14 cellular contexts compared by ENCODE assay signal in the genomic region with DNA sequence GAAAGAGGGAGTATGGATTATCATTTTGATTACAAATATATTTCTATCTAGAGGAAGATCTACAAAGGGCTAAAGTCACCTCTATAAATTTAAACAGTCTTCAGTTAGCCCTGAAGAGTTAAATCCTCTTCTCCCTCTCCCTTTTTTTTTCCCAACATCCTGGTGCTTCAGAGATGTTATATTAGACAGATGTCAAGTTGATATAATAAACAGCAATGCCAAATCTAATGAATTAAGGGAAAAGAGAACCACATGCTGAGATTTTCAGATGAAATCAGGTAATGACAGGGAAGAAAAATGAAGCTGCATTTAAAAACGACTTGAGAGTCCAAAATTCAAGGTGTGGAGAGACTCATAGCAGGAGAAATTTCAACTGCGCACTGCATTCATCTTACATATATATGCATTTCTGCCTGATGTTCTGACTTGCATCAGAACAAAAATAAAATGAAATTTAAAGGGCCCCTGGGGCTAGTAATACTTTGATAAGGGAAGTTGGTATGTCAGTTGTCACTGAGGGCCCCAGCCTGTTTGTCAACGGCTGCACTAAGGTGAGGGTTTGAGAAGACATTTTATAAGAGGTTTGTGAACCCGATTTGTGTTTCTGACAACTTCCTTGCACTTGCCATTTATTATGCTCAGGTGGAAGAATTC.
A peak's percentile ranks its signal among the peaks of the same experiment; 100 is the strongest.
DNase-seq lines count a peak whose midpoint lies in the region; ATAC-seq and TF ChIP-seq lines count a peak whose summit lies in the region.
"Had no signal": no experiment of that assay in that cellular context is flagged by ENCODE, and none has a peak within 500 bp of the region (broad histone marks: within the 10 kb centered on the region; RNA-seq: fewer than 3 reads in every experiment).

No MANE protein-coding gene starts in this region.

- H3K36me3 ChIP-seq in Karpas-422 (ENCODE audit: insufficient read depth, low read length): no peaks in the 10 kb centered on the region
- no peaks in the 10 kb centered on the region for H3K36me3 ChIP-seq in neural cell (ENCODE audit: insufficient read depth, low read length)
- H3K36me3 ChIP-seq: BLaER1 treated with 17β-estradiol and CSF1 and Interleukin-3, amounts not matched to agents 10 nM and 100 nM had no signal

- TF ChIP-seq EP300 in neural cell (conservative IDR thresholded peaks at IDR 0.05; ENCODE audit: poor library complexity, severe bottlenecking): peak; percentile 29

- H3K4me1 Mint-ChIP-seq in dendritic cell treated with granulocyte-macrophage colony-stimulating factor and Interleukin-4, amounts not matched to agents 40 ng/mL and 50 ng/mL, for 4 days (ENCODE audit: low read depth): peaks cover 46% of the 10 kb centered on the region

- ATAC-seq in HG03108 (IDR thresholded peaks at IDR 0.05; ENCODE audit: unreplicated experiment) (no peak), GM21423 (IDR thresholded peaks at IDR 0.05; ENCODE audit: unreplicated experiment) (no peak)

- intact Hi-C loops in dendritic cell treated with granulocyte-macrophage colony-stimulating factor and Interleukin-4, amounts not matched to agents 40 ng/mL and 50 ng/mL, for 4 days (cut with micrococcal nuclease): no loop called here

- H3K9me3 ChIP-seq in Karpas-422 (ENCODE audit: low read length): no peaks in the 10 kb centered on the region
- no peaks in the 10 kb centered on the region for H3K9me3 ChIP-seq in neural cell (ENCODE audit: low read length)
- H3K9me3 ChIP-seq: BLaER1 treated with 17β-estradiol and CSF1 and Interleukin-3, amounts not matched to agents 10 nM and 100 nM had no signal

- no peak overlapping the region for H3K4me3 ChIP-seq in Karpas-422 (ENCODE audit: low read length)
- H3K4me3 ChIP-seq in neural cell (ENCODE audit: low read length): peak overlapping the region; percentile 15
- H3K4me3 ChIP-seq: BLaER1 treated with 17β-estradiol and CSF1 and Interleukin-3, amounts not matched to agents 10 nM and 100 nM; GM23248 had no signal

- no peak overlapping the region for H2AFZ ChIP-seq in Karpas-422 (ENCODE audit: low read length)
- H2AFZ ChIP-seq in neural cell (ENCODE audit: low read depth, low read length): no peak overlapping the region
- H2AFZ ChIP-seq: GM23248 had no signal

- H3K4me3 Mint-ChIP-seq in dendritic cell treated with granulocyte-macrophage colony-stimulating factor and Interleukin-4, amounts not matched to agents 40 ng/mL and 50 ng/mL, for 4 days: no peak overlapping the region
- H3K4me3 Mint-ChIP-seq: CD4-positive, CD25-positive, alpha-beta regulatory T cell; H9 had no signal

- H3K27me3 ChIP-seq in Karpas-422 (ENCODE audit: low read length) (no peaks in the 10 kb centered on the region), neural cell (ENCODE audit: insufficient read depth, low read depth, low read length) (peaks cover 15% of the 10 kb centered on the region)

- no peak for TF ChIP-seq RAD21 in neural cell (conservative IDR thresholded peaks at IDR 0.05)

- peak overlapping the region; percentile 57 for H3K4me2 ChIP-seq in Karpas-422 (ENCODE audit: low read depth, low read length, poor library complexity, severe bottlenecking)
- peak overlapping the region; percentile 28 for H3K4me2 ChIP-seq in neural cell (ENCODE audit: low read length)

- H3K27ac Mint-ChIP-seq in dendritic cell treated with granulocyte-macrophage colony-stimulating factor and Interleukin-4, amounts not matched to agents 40 ng/mL and 50 ng/mL, for 4 days: peak overlapping the region; percentile 32
- H3K27ac Mint-ChIP-seq: H9 had no signal

- H3K27me3 Mint-ChIP-seq in dendritic cell treated with granulocyte-macrophage colony-stimulating factor and Interleukin-4, amounts not matched to agents 40 ng/mL and 50 ng/mL, for 4 days: peaks cover 12% of the 10 kb centered on the region

- H3K79me2 ChIP-seq in Karpas-422 (ENCODE audit: low read length): no peaks in the 10 kb centered on the region
- no peaks in the 10 kb centered on the region for H3K79me2 ChIP-seq in neural cell (replicated peaks; ENCODE audit: insufficient read depth, low read length)

- H3F3A ChIP-seq in neural cell (ENCODE audit: insufficient read depth, low read length, poor library complexity, severe bottlenecking): no peaks in the 10 kb centered on the region

- H3K9ac ChIP-seq in Karpas-422 (ENCODE audit: low read length) (0 out of 2 replicates have a peak overlapping the region, but pooled peaks have one; percentile 19), neural cell (ENCODE audit: low read length) (no peak overlapping the region)
- H3K9ac ChIP-seq: BLaER1 treated with 17β-estradiol and CSF1 and Interleukin-3, amounts not matched to agents 10 nM and 100 nM; GM23248 had no signal

- TF ChIP-seq CTCF in neural cell (IDR thresholded peaks at IDR 0.05; ENCODE audit: poor library complexity, severe bottlenecking): no peak

- H3K9me2 ChIP-seq in Karpas-422 (replicated peaks; ENCODE audit: insufficient read depth, low read length) (no peaks in the 10 kb centered on the region), neural cell (ENCODE audit: insufficient read depth, low read length) (no peaks in the 10 kb centered on the region)

- H4K20me1 ChIP-seq in Karpas-422 (ENCODE audit: insufficient read depth, low read depth, low read length): no peaks in the 10 kb centered on the region
- H4K20me1 ChIP-seq in neural cell (ENCODE audit: insufficient read depth): no peaks in the 10 kb centered on the region
- H4K20me1 ChIP-seq: BLaER1 treated with 17β-estradiol and CSF1 and Interleukin-3, amounts not matched to agents 10 nM and 100 nM had no signal

- H3K9me3 Mint-ChIP-seq in dendritic cell treated with granulocyte-macrophage colony-stimulating factor and Interleukin-4, amounts not matched to agents 40 ng/mL and 50 ng/mL, for 4 days: no peaks in the 10 kb centered on the region
- H3K9me3 Mint-ChIP-seq: H9 had no signal

- peaks cover 32% of the 10 kb centered on the region for H3K4me1 ChIP-seq in Karpas-422 (ENCODE audit: low read length)

- DNase-seq in Karpas-422 (peak; percentile 52), NOMO-1 treated with DMSO at 0.1 percent for 48 hours (lab: John Stamatoyannopoulos, UW; ENCODE audit: unreplicated experiment) (peak; percentile 57), occipital lobe (lab: John Stamatoyannopoulos, UW) (no peak)
- DNase-seq: ACHN; Calu3; CD4-positive, CD25-positive, alpha-beta regulatory T cell; DMS 273 treated with DMSO at 0.1 percent for 48 hours; GM23248; H9 had no signal

- H3K36me3 Mint-ChIP-seq in dendritic cell treated with granulocyte-macrophage colony-stimulating factor and Interleukin-4, amounts not matched to agents 40 ng/mL and 50 ng/mL, for 4 days (ENCODE audit: low read depth): no peaks in the 10 kb centered on the region
- H3K36me3 Mint-ChIP-seq: CD4-positive, CD25-positive, alpha-beta regulatory T cell had no signal

- H3K27ac ChIP-seq in Karpas-422 (ENCODE audit: low read length) (peak overlapping the region; percentile 57), neural cell (ENCODE audit: low read length) (no peak overlapping the region)
- H3K27ac ChIP-seq: BLaER1 treated with 17β-estradiol and CSF1 and Interleukin-3, amounts not matched to agents 10 nM and 100 nM; GM23248 had no signal

TF ChIP-seq in neural cell, 6 proteins besides CTCF, POLR2A, EP300 and RAD21:
- TF ChIP-seq REST (IDR thresholded peaks at IDR 0.05; ENCODE audit: borderline replicate concordance): no peak
- no peak for TF ChIP-seq SMC3 (conservative IDR thresholded peaks at IDR 0.05; ENCODE audit: poor library complexity)
- TF ChIP-seq MXI1 (conservative IDR thresholded peaks at IDR 0.05; ENCODE audit: poor library complexity, severe bottlenecking): no peak
- TF ChIP-seq POLR2AphosphoS5 (IDR thresholded peaks at IDR 0.05): no peak
- TF ChIP-seq TAF1 (IDR thresholded peaks at IDR 0.05; ENCODE audit: low read depth): no peak
- no peak for TF ChIP-seq EZH2 (IDR thresholded peaks at IDR 0.05; ENCODE audit: borderline replicate concordance, insufficient read depth, low read length, poor library complexity, severe bottlenecking)
